Comparison of ENCODE assay signal across 1 cellular context in the genomic region with DNA sequence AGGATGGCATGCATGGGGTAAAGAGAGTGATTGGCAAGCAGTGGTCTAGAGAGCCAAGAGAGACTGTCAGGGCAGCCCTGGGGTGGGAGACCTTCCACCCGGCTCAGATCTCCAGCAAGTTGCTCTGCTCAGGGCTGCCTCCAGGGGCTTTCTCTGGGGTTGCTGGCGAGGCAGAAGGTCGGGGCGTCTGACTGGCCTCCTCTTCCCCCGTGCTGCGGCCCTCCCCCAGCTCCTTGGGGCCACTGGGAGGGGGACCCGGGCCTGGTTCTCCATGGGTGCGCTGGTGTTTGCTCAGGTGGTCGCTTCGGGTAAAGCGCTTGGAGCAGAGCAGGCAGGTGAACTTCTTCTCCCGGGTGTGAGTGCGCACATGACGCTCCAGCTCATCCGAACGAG.
TF ChIP-seq lines count a peak whose summit lies in the region.

No MANE protein-coding gene starts in this region.

TF ChIP-seq in K562, 482 proteins besides CTCF, POLR2A, EP300 and RAD21:
- TF ChIP-seq, protein P1, sequence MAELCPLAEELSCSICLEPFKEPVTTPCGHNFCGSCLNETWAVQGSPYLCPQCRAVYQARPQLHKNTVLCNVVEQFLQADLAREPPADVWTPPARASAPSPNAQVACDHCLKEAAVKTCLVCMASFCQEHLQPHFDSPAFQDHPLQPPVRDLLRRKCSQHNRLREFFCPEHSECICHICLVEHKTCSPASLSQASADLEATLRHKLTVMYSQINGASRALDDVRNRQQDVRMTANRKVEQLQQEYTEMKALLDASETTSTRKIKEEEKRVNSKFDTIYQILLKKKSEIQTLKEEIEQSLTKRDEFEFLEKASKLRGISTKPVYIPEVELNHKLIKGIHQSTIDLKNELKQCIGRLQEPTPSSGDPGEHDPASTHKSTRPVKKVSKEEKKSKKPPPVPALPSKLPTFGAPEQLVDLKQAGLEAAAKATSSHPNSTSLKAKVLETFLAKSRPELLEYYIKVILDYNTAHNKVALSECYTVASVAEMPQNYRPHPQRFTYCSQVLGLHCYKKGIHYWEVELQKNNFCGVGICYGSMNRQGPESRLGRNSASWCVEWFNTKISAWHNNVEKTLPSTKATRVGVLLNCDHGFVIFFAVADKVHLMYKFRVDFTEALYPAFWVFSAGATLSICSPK (IDR thresholded peaks at IDR 0.05; ENCODE audit: borderline replicate concordance) = no peak
- TF ChIP-seq MTA1 (IDR thresholded peaks at IDR 0.05; ENCODE audit: borderline replicate concordance) (no peak), ZNF644 (tag; IDR thresholded peaks at IDR 0.05; ENCODE audit: low read depth) (no peak), ZKSCAN3 (CRISPR knock-in tag; IDR thresholded peaks at IDR 0.05) (no peak), SIN3A (IDR thresholded peaks at IDR 0.05; ENCODE audit: borderline replicate concordance in 2 of 2, control insufficient read depth in 1 of 2, low read depth in 2 of 2, low read length in 2 of 2) (no peak), ZC3H4 (CRISPR knock-in tag; IDR thresholded peaks at IDR 0.05; ENCODE audit: borderline replicate concordance) (no peak), E2F3 (CRISPR knock-in tag; IDR thresholded peaks at IDR 0.05) (no peak), GTF2E2 (tag; IDR thresholded peaks at IDR 0.05) (no peak), MED1 (CRISPR knock-in tag; IDR thresholded peaks at IDR 0.05; ENCODE audit: borderline replicate concordance) (no peak), SRF (CRISPR knock-in tag; IDR thresholded peaks at IDR 0.05) (no peak)
